In genomic region chr18:54119524-54120019, GRCh38 we compare ENCODE assay signal across 8 cellular contexts.
A peak's percentile ranks its signal among the peaks of the same experiment; 100 is the strongest.
DNase-seq lines count a peak whose midpoint lies in the region; ATAC-seq, FAIRE-seq and TF ChIP-seq lines count a peak whose summit lies in the region.

No MANE protein-coding gene starts in this region.

- peak; percentile 20 to 69 (median 69) for TF ChIP-seq CTCF in ascending aorta (IDR thresholded peaks at IDR 0.05)

- H3K27ac ChIP-seq in ascending aorta (no peak overlapping the region), small intestine (ENCODE audit: low read depth in 1 of 2, low read length in 1 of 2) (no peak overlapping the region)

- no peak overlapping the region for H3K4me3 ChIP-seq in ascending aorta
- no peak overlapping the region for H3K4me3 ChIP-seq in small intestine (ENCODE audit: low read depth in 1 of 2, low read length in 2 of 2)

- WGBS in small intestine, 3 donors: 19 to 22% (median 20%) methylated on average over 6 of the region's 6 CpGs

- ATAC-seq in GM21423 (IDR thresholded peaks at IDR 0.05; ENCODE audit: unreplicated experiment): peak; percentile 90
- ATAC-seq in HG03571 (IDR thresholded peaks at IDR 0.05; ENCODE audit: unreplicated experiment): peak; percentile 91

- H3K36me3 ChIP-seq in ascending aorta (no peaks in the 10 kb centered on the region), small intestine (ENCODE audit: control insufficient read depth in 2 of 2, insufficient read depth in 2 of 2, low read length in 2 of 2) (no peaks in the 10 kb centered on the region)

- intact Hi-C loops in ascending aorta (cut with DNase I): loop anchor here (10.0 kb wide), 2 partner anchors 425 to 555 kb away; no protein-coding TSS in a partner anchor

- peak; percentile 13 for DNase-seq in activated CD4-positive, alpha-beta T cell treated with anti-CD3 and anti-CD28 coated beads for 48 hours
- DNase-seq in activated CD4-positive, alpha-beta T cell treated with anti-CD3 and anti-CD28 coated beads, Interleukin-2, amount 50 U/mL, for 1 hour: no peak
- peak; percentile 51 for DNase-seq in NCI-H82 treated with DMSO at 0.1 percent for 48 hours (lab: John Stamatoyannopoulos, UW; ENCODE audit: unreplicated experiment)
- no peak for DNase-seq in ascending aorta (ENCODE audit: low spot score in 2 of 2)
- DNase-seq in hepatic stellate cell (ENCODE audit: low spot score): peak; percentile 19
- peak; percentile 47 for DNase-seq in small intestine

- no peaks in the 10 kb centered on the region for H3K9me3 ChIP-seq in ascending aorta
- H3K9me3 ChIP-seq in small intestine (ENCODE audit: control insufficient read depth, low read depth): no peaks in the 10 kb centered on the region

- H3K27me3 ChIP-seq in ascending aorta (no peaks in the 10 kb centered on the region), small intestine (ENCODE audit: control insufficient read depth in 2 of 2, insufficient read depth in 2 of 2, low read length in 2 of 2) (no peaks in the 10 kb centered on the region)

- FAIRE-seq in small intestine (lab: Jason Lieb, UNC): peak; percentile 78

- H3K4me1 ChIP-seq in ascending aorta (no peaks in the 10 kb centered on the region), small intestine (ENCODE audit: control insufficient read depth in 2 of 2, insufficient read depth in 1 of 2, low read depth in 1 of 2, low read length in 1 of 2) (peaks cover 0 to 2% of the 10 kb centered on the region in 2 donors)

Comparison
In these comparisons a context has a peak if more than half of its experiments do, and no peak if none do; other contexts are left out.
1. DNase-seq: peak in activated CD4-positive, alpha-beta T cell treated with anti-CD3 and anti-CD28 coated beads for 48 hours (single experiment), NCI-H82 treated with DMSO at 0.1 percent for 48 hours (single experiment), hepatic stellate cell (single experiment) and small intestine (single experiment); none in activated CD4-positive, alpha-beta T cell treated with anti-CD3 and anti-CD28 coated beads, Interleukin-2, amount 50 U/mL, for 1 hour (single experiment) and ascending aorta (0 of 2).